In the genomic region with DNA sequence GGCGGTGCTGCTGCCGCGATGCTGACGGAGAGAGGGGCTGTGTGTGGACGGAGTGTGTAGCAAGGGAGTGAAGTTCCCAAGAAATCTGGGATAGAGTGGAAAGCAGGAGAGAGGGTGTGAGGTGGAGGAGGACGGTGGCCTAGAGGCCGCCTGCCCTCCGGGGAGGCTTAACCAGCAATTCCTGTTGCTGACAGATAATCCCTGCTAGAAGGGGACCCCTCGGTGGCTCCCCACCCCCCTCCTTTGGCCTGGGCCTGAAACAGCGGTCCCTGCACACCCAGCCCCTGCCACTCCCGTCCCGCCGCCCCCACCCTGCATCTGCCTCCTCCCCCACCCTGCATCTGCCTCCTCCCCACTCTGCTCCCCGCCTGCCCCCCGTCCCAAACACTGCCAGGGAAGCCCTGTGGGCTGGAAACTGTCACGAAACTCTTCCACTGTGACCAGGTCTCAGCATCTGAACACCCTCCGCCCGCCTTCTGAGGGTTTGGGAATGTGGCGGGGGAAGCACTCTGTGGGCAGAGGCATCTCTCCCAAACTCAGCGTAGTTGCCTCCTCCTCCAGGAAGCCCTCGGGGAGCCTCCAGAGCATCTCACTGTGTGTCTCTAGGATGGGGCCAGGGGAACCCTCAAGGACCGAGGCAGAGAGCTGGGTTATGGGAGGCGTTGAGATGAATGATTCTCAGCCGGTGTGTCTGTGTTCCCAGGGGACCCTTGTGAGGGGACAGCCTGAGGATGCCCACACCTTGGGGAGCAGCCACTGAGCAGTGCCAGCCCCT, we compare ENCODE assay signal across 1 cellular context.
TF ChIP-seq lines count a peak whose summit lies in the region.

No MANE protein-coding gene starts in this region.

TF ChIP-seq in K562, 482 proteins besides CTCF, POLR2A, EP300 and RAD21:
- TF ChIP-seq JUND (IDR thresholded peaks at IDR 0.05; ENCODE audit: borderline replicate concordance, low read depth, low read length) = no peak
- TF ChIP-seq JUND (tag; IDR thresholded peaks at IDR 0.05; ENCODE audit: borderline replicate concordance, low read depth, low read length) = no peak
- TF ChIP-seq, protein P1, sequence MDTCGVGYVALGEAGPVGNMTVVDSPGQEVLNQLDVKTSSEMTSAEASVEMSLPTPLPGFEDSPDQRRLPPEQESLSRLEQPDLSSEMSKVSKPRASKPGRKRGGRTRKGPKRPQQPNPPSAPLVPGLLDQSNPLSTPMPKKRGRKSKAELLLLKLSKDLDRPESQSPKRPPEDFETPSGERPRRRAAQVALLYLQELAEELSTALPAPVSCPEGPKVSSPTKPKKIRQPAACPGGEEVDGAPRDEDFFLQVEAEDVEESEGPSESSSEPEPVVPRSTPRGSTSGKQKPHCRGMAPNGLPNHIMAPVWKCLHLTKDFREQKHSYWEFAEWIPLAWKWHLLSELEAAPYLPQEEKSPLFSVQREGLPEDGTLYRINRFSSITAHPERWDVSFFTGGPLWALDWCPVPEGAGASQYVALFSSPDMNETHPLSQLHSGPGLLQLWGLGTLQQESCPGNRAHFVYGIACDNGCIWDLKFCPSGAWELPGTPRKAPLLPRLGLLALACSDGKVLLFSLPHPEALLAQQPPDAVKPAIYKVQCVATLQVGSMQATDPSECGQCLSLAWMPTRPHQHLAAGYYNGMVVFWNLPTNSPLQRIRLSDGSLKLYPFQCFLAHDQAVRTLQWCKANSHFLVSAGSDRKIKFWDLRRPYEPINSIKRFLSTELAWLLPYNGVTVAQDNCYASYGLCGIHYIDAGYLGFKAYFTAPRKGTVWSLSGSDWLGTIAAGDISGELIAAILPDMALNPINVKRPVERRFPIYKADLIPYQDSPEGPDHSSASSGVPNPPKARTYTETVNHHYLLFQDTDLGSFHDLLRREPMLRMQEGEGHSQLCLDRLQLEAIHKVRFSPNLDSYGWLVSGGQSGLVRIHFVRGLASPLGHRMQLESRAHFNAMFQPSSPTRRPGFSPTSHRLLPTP (IDR thresholded peaks at IDR 0.05; ENCODE audit: borderline replicate concordance, extremely low read depth, insufficient read length) = peak; percentile 19
- TF ChIP-seq, protein P2, sequence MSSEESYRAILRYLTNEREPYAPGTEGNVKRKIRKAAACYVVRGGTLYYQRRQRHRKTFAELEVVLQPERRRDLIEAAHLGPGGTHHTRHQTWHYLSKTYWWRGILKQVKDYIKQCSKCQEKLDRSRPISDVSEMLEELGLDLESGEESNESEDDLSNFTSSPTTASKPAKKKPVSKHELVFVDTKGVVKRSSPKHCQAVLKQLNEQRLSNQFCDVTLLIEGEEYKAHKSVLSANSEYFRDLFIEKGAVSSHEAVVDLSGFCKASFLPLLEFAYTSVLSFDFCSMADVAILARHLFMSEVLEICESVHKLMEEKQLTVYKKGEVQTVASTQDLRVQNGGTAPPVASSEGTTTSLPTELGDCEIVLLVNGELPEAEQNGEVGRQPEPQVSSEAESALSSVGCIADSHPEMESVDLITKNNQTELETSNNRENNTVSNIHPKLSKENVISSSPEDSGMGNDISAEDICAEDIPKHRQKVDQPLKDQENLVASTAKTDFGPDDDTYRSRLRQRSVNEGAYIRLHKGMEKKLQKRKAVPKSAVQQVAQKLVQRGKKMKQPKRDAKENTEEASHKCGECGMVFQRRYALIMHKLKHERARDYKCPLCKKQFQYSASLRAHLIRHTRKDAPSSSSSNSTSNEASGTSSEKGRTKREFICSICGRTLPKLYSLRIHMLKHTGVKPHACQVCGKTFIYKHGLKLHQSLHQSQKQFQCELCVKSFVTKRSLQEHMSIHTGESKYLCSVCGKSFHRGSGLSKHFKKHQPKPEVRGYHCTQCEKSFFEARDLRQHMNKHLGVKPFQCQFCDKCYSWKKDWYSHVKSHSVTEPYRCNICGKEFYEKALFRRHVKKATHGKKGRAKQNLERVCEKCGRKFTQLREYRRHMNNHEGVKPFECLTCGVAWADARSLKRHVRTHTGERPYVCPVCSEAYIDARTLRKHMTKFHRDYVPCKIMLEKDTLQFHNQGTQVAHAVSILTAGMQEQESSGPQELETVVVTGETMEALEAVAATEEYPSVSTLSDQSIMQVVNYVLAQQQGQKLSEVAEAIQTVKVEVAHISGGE (CRISPR knock-in tag; IDR thresholded peaks at IDR 0.05) = no peak
- peak; percentile 43 to 48; a peak in 2 of 4 replicates for TF ChIP-seq KDM1A (IDR thresholded peaks at IDR 0.05)
- TF ChIP-seq ZFP36 (IDR thresholded peaks at IDR 0.05; ENCODE audit: low read depth, low read length, partially characterized antibody) = peak; percentile 98
- TF ChIP-seq MEF2A (IDR thresholded peaks at IDR 0.05; ENCODE audit: control insufficient read depth, low read depth, low read length) = no peak
- TF ChIP-seq ZNF436 (CRISPR knock-in tag; IDR thresholded peaks at IDR 0.05) = peak; percentile 64; the same call in 1 of the 2 replicates
- peak; percentile 48; the same call in 1 of the 2 replicates for TF ChIP-seq BCOR (IDR thresholded peaks at IDR 0.05)
